2 cellular contexts compared by ENCODE assay signal in genomic region chr4:124658795-124659194, GRCh38.
TF ChIP-seq lines count a peak whose summit lies in the region.

No MANE protein-coding gene starts in this region.

TF ChIP-seq in HepG2, 621 proteins besides CTCF, POLR2A, EP300 and RAD21:
- no peak for TF ChIP-seq SMAD3 (CRISPR knock-in tag; IDR thresholded peaks at IDR 0.05)
- 0 out of 2 replicates have a peak, but pooled peaks have one; percentile 83 for TF ChIP-seq PCBP1 (IDR thresholded peaks at IDR 0.05; ENCODE audit: borderline replicate concordance, low read depth, low read length)
- no peak for TF ChIP-seq TBL1XR1 (IDR thresholded peaks at IDR 0.05; ENCODE audit: borderline replicate concordance, low read length, partially characterized antibody)
- TF ChIP-seq SNAPC2 (CRISPR knock-in tag; IDR thresholded peaks at IDR 0.05) = no peak
- TF ChIP-seq ZNF331 (CRISPR knock-in tag; IDR thresholded peaks at IDR 0.05) = no peak
- no peak for TF ChIP-seq IKZF5 (CRISPR knock-in tag; IDR thresholded peaks at IDR 0.05)
- TF ChIP-seq ZC3H4 (CRISPR knock-in tag; IDR thresholded peaks at IDR 0.05; ENCODE audit: borderline replicate concordance) = no peak
- peak; percentile 97 for TF ChIP-seq HNRNPK (IDR thresholded peaks at IDR 0.05; ENCODE audit: low read depth, low read length, poor library complexity, severe bottlenecking)
- TF ChIP-seq ZNF431 (CRISPR knock-in tag; IDR thresholded peaks at IDR 0.05; ENCODE audit: borderline replicate concordance, low read depth) = no peak
- TF ChIP-seq IRF2 (CRISPR knock-in tag; IDR thresholded peaks at IDR 0.05) = no peak

TF ChIP-seq in K562, 482 proteins besides CTCF, POLR2A, EP300 and RAD21:
- TF ChIP-seq HNRNPK (IDR thresholded peaks at IDR 0.05; ENCODE audit: low read depth, low read length, poor library complexity, severe bottlenecking) = peak; percentile 89
- TF ChIP-seq COPS2 (conservative IDR thresholded peaks at IDR 0.05) = no peak
- peak; percentile 70 for TF ChIP-seq PCBP1 (IDR thresholded peaks at IDR 0.05; ENCODE audit: low read depth, low read length, poor library complexity, severe bottlenecking)
- no peak for TF ChIP-seq E2F4 (CRISPR knock-in tag; IDR thresholded peaks at IDR 0.05; ENCODE audit: low read depth)
- peak; percentile 89 for TF ChIP-seq PCBP2 (IDR thresholded peaks at IDR 0.05; ENCODE audit: low read depth, low read length, poor library complexity, severe bottlenecking)
TF ChIP-seq in K562: peak in this region for 3.
